ENCODE assay signal across 21 cellular contexts in genomic region chr5:111061618-111062017, GRCh38. TPM values are rescaled to one million over a fixed set of nuclear protein-coding genes. Genes with fewer than 3 reads are reported as not detected.
DNase-seq lines count a peak whose midpoint lies in the region; ATAC-seq and TF ChIP-seq lines count a peak whose summit lies in the region.
"Had no signal": no experiment of that assay in that cellular context is flagged by ENCODE, and none has a peak within 500 bp of the region (broad histone marks: within the 10 kb centered on the region; RNA-seq: fewer than 3 reads in every experiment).

No MANE protein-coding gene starts in this region.

- CTCF ChIA-PET in mammary epithelial cell (lab: Charles Lee; ENCODE audit: low non-redundant PET) = no interaction called here
- CTCF ChIA-PET in SK-N-SH (lab: Yijun Ruan, JAX) = no interaction called here

- H3K9me3 ChIP-seq in mammary epithelial cell (replicated peaks; ENCODE audit: insufficient read depth, low read length) (no peaks in the 10 kb centered on the region), breast epithelium (no peaks in the 10 kb centered on the region), SK-N-SH (peaks cover 3% of the 10 kb centered on the region; the same call in 1 of the 2 replicates)
- H3K9me3 ChIP-seq: A549, HAP-1 had no signal

- no peak for TF ChIP-seq POLR2A in breast epithelium (IDR thresholded peaks at IDR 0.05)

- ATAC-seq in GM19023 (IDR thresholded peaks at IDR 0.05; ENCODE audit: unreplicated experiment) (no peak), HG02642 (IDR thresholded peaks at IDR 0.05; ENCODE audit: poor library complexity, unreplicated experiment) (no peak)
- ATAC-seq: A549, GM12878 had no signal

- H3K27me3 ChIP-seq in mammary epithelial cell (ENCODE audit: insufficient read depth, low read length) (no peaks in the 10 kb centered on the region), breast epithelium (no peaks in the 10 kb centered on the region), SK-N-SH (ENCODE audit: insufficient read depth) (no peaks in the 10 kb centered on the region)

- H3K27ac ChIP-seq in mammary epithelial cell (ENCODE audit: insufficient read depth, low read depth, low read length) (no peak overlapping the region), breast epithelium (no peak overlapping the region), SK-N-SH (ENCODE audit: low read depth in 2 of 2, low read length in 1 of 2) (peak overlapping the region in 1 of 2 experiments; percentile 38; a peak in 2 of 4 replicates)
- H3K27ac ChIP-seq: 22Rv1, A549, C4-2B, GM23248, HL-60 had no signal

- in situ Hi-C loops in mammary epithelial cell (cut with MboI; ENCODE audit: low sequenced_read_pairs in 2 of 2) = loop anchor here (10.0 kb wide), 2 partner anchors 297 to 307 kb away; no protein-coding TSS in a partner anchor

- H3K4me3 ChIP-seq in mammary epithelial cell (replicated peaks in 1 of 3; ENCODE audit: insufficient read depth in 1 of 3, low read depth in 2 of 3, low read length in 3 of 3) = no peak overlapping the region
- H3K4me3 ChIP-seq in breast epithelium = no peak overlapping the region
- no peak overlapping the region for H3K4me3 ChIP-seq in SK-N-SH (ENCODE audit: low read depth in 2 of 2, low read length in 1 of 2)
- no peak overlapping the region for H3K4me3 ChIP-seq in epithelial cell of esophagus (ENCODE audit: low read length)
- H3K4me3 ChIP-seq: A549, GM12878, GM23248, HAP-1 had no signal

- H3K4me1 ChIP-seq in mammary epithelial cell (ENCODE audit: insufficient read depth, low read length) = peaks cover 4% of the 10 kb centered on the region
- no peaks in the 10 kb centered on the region for H3K4me1 ChIP-seq in breast epithelium
- peaks cover 0 to 2% of the 10 kb centered on the region in 2 experiments; a peak in 2 of 4 replicates for H3K4me1 ChIP-seq in SK-N-SH (ENCODE audit: control insufficient read depth in 1 of 2, insufficient read depth in 2 of 2, low read depth in 1 of 2, low read length in 1 of 2)
- H3K4me1 ChIP-seq: A549, HAP-1 had no signal

- no peak for TF ChIP-seq RAD21 in SK-N-SH (IDR thresholded peaks at IDR 0.05; ENCODE audit: low read length)

- peaks cover 10% of the 10 kb centered on the region for H3F3A ChIP-seq in SK-N-SH (replicated peaks; ENCODE audit: insufficient read depth)

- BruUV-seq in mammary epithelial cell (replicated peaks; lab: Mats Ljungman, UMichigan) = no TSS peak

- H4K20me1 ChIP-seq in mammary epithelial cell (ENCODE audit: insufficient read depth, low read length) (no peaks in the 10 kb centered on the region), SK-N-SH (ENCODE audit: insufficient read depth) (no peaks in the 10 kb centered on the region)

- intact Hi-C loops in mammary epithelial cell (cut with micrococcal nuclease) (loop anchor here (5.0 kb wide), 1 partner anchor 194 kb away; no protein-coding TSS in a partner anchor), breast epithelium (cut with DNase I; ENCODE audit: low total_unique reads) (no loop called here)

- H3K9ac ChIP-seq in mammary epithelial cell (ENCODE audit: insufficient read depth, low read length) = no peak overlapping the region
- 0 out of 2 replicates have a peak overlapping the region, but pooled peaks have one; percentile 14 for H3K9ac ChIP-seq in SK-N-SH
- H3K9ac ChIP-seq: GM23248 had no signal

- POLR2A ChIA-PET in SK-N-SH (lab: Yijun Ruan, JAX) = no interaction called here

- no peak overlapping the region for H3K4me2 ChIP-seq in mammary epithelial cell (ENCODE audit: insufficient read depth, low read depth, low read length)
- peak overlapping the region; percentile 28; the same call in 1 of the 2 replicates for H3K4me2 ChIP-seq in SK-N-SH
- H3K4me2 ChIP-seq: A549 had no signal

- H2AFZ ChIP-seq in mammary epithelial cell (ENCODE audit: low read depth, low read length) (no peak overlapping the region), SK-N-SH (ENCODE audit: low read depth) (no peak overlapping the region)
- H2AFZ ChIP-seq: GM23248 had no signal

- TF ChIP-seq CTCF in mammary epithelial cell (conservative IDR thresholded peaks at IDR 0.05 in 1 of 2, IDR thresholded peaks at IDR 0.05 in 1 of 2; ENCODE audit: extremely low read depth in 1 of 2, insufficient read depth in 1 of 2, low read depth in 1 of 2, low read length in 2 of 2) (no peak), breast epithelium (IDR thresholded peaks at IDR 0.05) (no peak), SK-N-SH (IDR thresholded peaks at IDR 0.05) (no peak), epithelial cell of esophagus (IDR thresholded peaks at IDR 0.05; ENCODE audit: insufficient read depth, low read depth, low read length, missing control alignments) (no peak)

- TF ChIP-seq EP300 in SK-N-SH (IDR thresholded peaks at IDR 0.05; ENCODE audit: borderline replicate concordance in 1 of 2, low read depth in 1 of 2, low read length in 1 of 2) = peak in 1 of 2 experiments; percentile 85; a peak in 2 of 4 replicates

- no peaks in the 10 kb centered on the region for H3K9me2 ChIP-seq in SK-N-SH

- dilution Hi-C loops in mammary epithelial cell (cut with HindIII; ENCODE audit: low sequenced_read_pairs) = no loop called here

- DNase-seq in mammary epithelial cell (peak; percentile 21), breast epithelium (ENCODE audit: low spot score in 2 of 2) (no peak), SK-N-SH (no peak), epithelial cell of esophagus (ENCODE audit: low read depth) (peak; percentile 17), activated T-cell treated with anti-CD3 and anti-CD28 coated beads for 4 hours (no peak)
- DNase-seq in stimulated activated CD4-positive, alpha-beta T cell treated with anti-CD3 and anti-CD28 coated beads, Interleukin-4, amount 100 ng/mL, for 4 hours = no peak
- DNase-seq: AML-193; CD4-positive, alpha-beta T cell; DMS153; DMS79 treated with DMSO at 0.1 percent for 48 hours; GM23248 had no signal

- H3K79me2 ChIP-seq in mammary epithelial cell (ENCODE audit: insufficient read depth, low read length) = no peaks in the 10 kb centered on the region
- no peaks in the 10 kb centered on the region; the same call in 1 of the 2 replicates for H3K79me2 ChIP-seq in SK-N-SH (ENCODE audit: insufficient read depth)

- H3K36me3 ChIP-seq in mammary epithelial cell (ENCODE audit: insufficient read depth, low read length) (no peaks in the 10 kb centered on the region), breast epithelium (no peaks in the 10 kb centered on the region), SK-N-SH (replicated peaks in 1 of 2; ENCODE audit: control insufficient read depth in 1 of 2, insufficient read depth in 2 of 2, low read length in 1 of 2) (no peaks in the 10 kb centered on the region)
- H3K36me3 ChIP-seq: HAP-1 had no signal

TF ChIP-seq in SK-N-SH, 30 proteins besides CTCF, POLR2A, EP300 and RAD21 (continues in another document):
- TF ChIP-seq, protein P1, sequence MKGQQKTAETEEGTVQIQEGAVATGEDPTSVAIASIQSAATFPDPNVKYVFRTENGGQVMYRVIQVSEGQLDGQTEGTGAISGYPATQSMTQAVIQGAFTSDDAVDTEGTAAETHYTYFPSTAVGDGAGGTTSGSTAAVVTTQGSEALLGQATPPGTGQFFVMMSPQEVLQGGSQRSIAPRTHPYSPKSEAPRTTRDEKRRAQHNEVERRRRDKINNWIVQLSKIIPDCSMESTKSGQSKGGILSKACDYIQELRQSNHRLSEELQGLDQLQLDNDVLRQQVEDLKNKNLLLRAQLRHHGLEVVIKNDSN (IDR thresholded peaks at IDR 0.05; ENCODE audit: borderline replicate concordance, low read depth) = no peak
- TF ChIP-seq TCF12 (IDR thresholded peaks at IDR 0.05) (peak; percentile 88), POLR2AphosphoS5 (IDR thresholded peaks at IDR 0.05; ENCODE audit: low read depth, low read length) (no peak), SIN3A (IDR thresholded peaks at IDR 0.05; ENCODE audit: borderline replicate concordance, low read depth, low read length) (no peak), RCOR1 (IDR thresholded peaks at IDR 0.05; ENCODE audit: low read length) (no peak), JUND (IDR thresholded peaks at IDR 0.05) (peak; percentile 66), MXI1 (IDR thresholded peaks at IDR 0.05; ENCODE audit: low read depth, low read length) (no peak), FOSL2 (IDR thresholded peaks at IDR 0.05; ENCODE audit: borderline replicate concordance, low read depth) (peak; percentile 53; the same call in 1 of the 2 replicates), NRF1 (IDR thresholded peaks at IDR 0.05; ENCODE audit: low read depth, low read length) (no peak), NFIC (IDR thresholded peaks at IDR 0.05; ENCODE audit: borderline replicate concordance) (peak; percentile 78), TAF1 (IDR thresholded peaks at IDR 0.05; ENCODE audit: borderline replicate concordance, low read depth, low read length) (no peak), EZH2phosphoT487 (IDR thresholded peaks at IDR 0.05; ENCODE audit: borderline replicate concordance, low read depth) (no peak)
- TF ChIP-seq, protein P2, sequence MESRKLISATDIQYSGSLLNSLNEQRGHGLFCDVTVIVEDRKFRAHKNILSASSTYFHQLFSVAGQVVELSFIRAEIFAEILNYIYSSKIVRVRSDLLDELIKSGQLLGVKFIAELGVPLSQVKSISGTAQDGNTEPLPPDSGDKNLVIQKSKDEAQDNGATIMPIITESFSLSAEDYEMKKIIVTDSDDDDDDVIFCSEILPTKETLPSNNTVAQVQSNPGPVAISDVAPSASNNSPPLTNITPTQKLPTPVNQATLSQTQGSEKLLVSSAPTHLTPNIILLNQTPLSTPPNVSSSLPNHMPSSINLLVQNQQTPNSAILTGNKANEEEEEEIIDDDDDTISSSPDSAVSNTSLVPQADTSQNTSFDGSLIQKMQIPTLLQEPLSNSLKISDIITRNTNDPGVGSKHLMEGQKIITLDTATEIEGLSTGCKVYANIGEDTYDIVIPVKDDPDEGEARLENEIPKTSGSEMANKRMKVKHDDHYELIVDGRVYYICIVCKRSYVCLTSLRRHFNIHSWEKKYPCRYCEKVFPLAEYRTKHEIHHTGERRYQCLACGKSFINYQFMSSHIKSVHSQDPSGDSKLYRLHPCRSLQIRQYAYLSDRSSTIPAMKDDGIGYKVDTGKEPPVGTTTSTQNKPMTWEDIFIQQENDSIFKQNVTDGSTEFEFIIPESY (IDR thresholded peaks at IDR 0.05; ENCODE audit: borderline replicate concordance, low read depth) = peak; percentile 20; the same call in 1 of the 2 replicates

RNA-seq across cellular contexts. Expression of gene TSLP, which starts 9.9 kb away (rescaled TPM):
- 1 to 10 TPM; 1.0 to 6.2 TPM for total RNA-seq in mammary epithelial cell
- polyA plus RNA-seq in mammary epithelial cell = 0.58 TPM
- 2.8 TPM for polyA minus RNA-seq in mammary epithelial cell
- total RNA-seq in breast epithelium = 1 to 10 TPM in 1 of 3 donors, under 1 TPM in 2; 0.44 to 1.6 (median 0.66) TPM
- 1.3 and 1.5 TPM in 2 replicates for polyA plus RNA-seq in SK-N-SH (2012; rRNA removed)
- 1.9 and 2.8 TPM in 2 replicates for polyA plus RNA-seq in SK-N-SH (2012; cell fraction: cytosol; rRNA removed)
- polyA plus RNA-seq in SK-N-SH (2012; cell fraction: nucleus; rRNA removed) = 0.41 and 0.97 TPM in 2 replicates
- total RNA-seq: CD4-positive, alpha-beta T cell; G401; GM12878; GM23248; HT1080 had no signal
- polyA plus RNA-seq: A549, GM23248 had no signal

RNA-seq across cellular contexts. Expression of gene WDR36, which starts 30.5 kb away (rescaled TPM):
- total RNA-seq in mammary epithelial cell = 10 to 100 TPM; 45.5 to 67.2 TPM
- polyA plus RNA-seq in mammary epithelial cell = 21.3 TPM
- 55.6 TPM for polyA minus RNA-seq in mammary epithelial cell
- 10 to 100 TPM; 27.2 to 41.4 (median 37.2) TPM for total RNA-seq in breast epithelium
- polyA plus RNA-seq in SK-N-SH (2012; rRNA removed) = 6.7 and 10.4 TPM in 2 replicates
- 8.6 and 9.0 TPM in 2 replicates for polyA plus RNA-seq in SK-N-SH (2012; cell fraction: cytosol; rRNA removed)
- polyA plus RNA-seq in SK-N-SH (2012; cell fraction: nucleus; rRNA removed) = 7.6 and 17.4 TPM in 2 replicates

Comparison
In these comparisons a context has a peak if more than half of its experiments do, and no peak if none do; other contexts are left out.
1. DNase-seq: peak in mammary epithelial cell (single experiment) and epithelial cell of esophagus (single experiment); none in breast epithelium (0 of 2), SK-N-SH (single experiment), activated T-cell treated with anti-CD3 and anti-CD28 coated beads for 4 hours (single experiment) and stimulated activated CD4-positive, alpha-beta T cell treated with anti-CD3 and anti-CD28 coated beads, Interleukin-4, amount 100 ng/mL, for 4 hours (0 of 2).